In genomic region chr12:3562484-3562883, GRCh38 we compare ENCODE assay signal across 8 cellular contexts.
"Had no signal": no experiment of that assay in that cellular context is flagged by ENCODE, and none has a peak within 500 bp of the region (broad histone marks: within the 10 kb centered on the region; RNA-seq: fewer than 3 reads in every experiment).

No MANE protein-coding gene starts in this region.

- FAIRE-seq: K562 had no signal

- H3K9me3 ChIP-seq: HAP-1 had no signal

- H3K4me1 ChIP-seq: HAP-1 had no signal

- H3K4me3 ChIP-seq: GM23248, HAP-1, K562 had no signal

- DNase-seq: GM23248, GOT3, H7, IMR-90 had no signal

- H3K27ac ChIP-seq: GM23248, HL-60 had no signal

- H3K9ac ChIP-seq: GM23248 had no signal

- ATAC-seq: HCT116, K562 had no signal

- H3K36me3 ChIP-seq: HAP-1 had no signal
